In the genomic region with DNA sequence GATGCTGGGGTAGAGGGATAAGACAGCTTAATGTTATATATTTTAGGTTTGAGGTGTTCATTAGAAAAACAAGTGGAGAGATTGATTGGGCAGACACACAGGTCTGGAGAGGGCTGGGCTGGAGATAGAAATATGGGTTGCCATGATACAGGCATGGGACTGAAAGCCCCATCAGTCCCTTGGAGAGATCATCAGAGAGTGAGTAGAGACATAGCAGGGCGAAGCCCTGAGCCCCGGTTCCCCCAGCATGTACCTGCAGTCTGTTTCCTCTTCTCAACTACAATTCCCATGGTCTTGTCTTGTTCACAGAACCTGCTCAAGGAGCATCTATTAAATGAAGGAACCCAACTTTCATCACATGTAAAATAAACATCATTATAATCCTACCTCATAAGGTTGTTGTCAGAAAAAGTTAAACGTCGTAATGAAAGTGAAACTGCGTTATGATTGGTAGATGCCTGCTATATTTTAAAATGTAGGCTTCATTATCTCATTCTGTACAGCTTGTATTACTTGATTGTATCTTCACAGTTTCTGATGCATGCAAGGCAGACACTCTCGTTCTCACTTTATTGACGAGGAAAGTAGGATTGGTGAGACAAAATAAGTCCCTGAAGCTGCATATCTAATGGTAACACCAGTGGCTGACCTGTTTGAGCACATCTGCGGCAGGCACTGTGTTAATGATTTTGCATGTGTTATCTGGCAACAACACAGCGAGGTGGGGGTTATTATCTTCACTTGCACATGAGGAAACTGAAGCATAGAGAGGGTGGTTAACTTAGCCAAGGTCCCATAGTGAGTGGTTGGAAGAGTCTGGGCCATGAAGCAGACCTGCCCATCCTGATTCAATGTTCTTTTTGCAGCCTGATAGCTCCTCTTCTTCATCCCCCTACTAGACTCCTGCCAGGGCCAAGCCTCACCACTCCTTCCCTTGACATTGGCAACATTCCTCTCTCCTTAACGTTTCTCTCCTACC, we compare ENCODE assay signal across 9 cellular contexts.
DNase-seq lines count a peak whose midpoint lies in the region; ATAC-seq and TF ChIP-seq lines count a peak whose summit lies in the region.
"Had no signal": no experiment of that assay in that cellular context is flagged by ENCODE, and none has a peak within 500 bp of the region (broad histone marks: within the 10 kb centered on the region; RNA-seq: fewer than 3 reads in every experiment).

No MANE protein-coding gene starts in this region.

- H3K4me1 Mint-ChIP-seq in T-cell = peaks cover 47 to 51% (median 50%) of the 10 kb centered on the region in 3 donors
- peaks cover 54% of the 10 kb centered on the region for H3K4me1 Mint-ChIP-seq in stimulated activated memory B cell treated with anti-CD40 and anti-IgM and Interleukin-4, amounts not matched to agents 10 μg/mL and 1 μg/mL and 100 μg/mL, for 72 hours

- H3K4me3 Mint-ChIP-seq in T-cell = peak overlapping the region; percentile 82 to 91 (median 84)
- H3K4me3 Mint-ChIP-seq in stimulated activated memory B cell treated with anti-CD40 and anti-IgM and Interleukin-4, amounts not matched to agents 10 μg/mL and 1 μg/mL and 100 μg/mL, for 72 hours = peak overlapping the region; percentile 83

- POLR2A ChIA-PET in T-cell (lab: Charles Lee) = interaction anchor here (0.6 to 1.8 kb wide), 7 partner anchors 64 to 637 kb away, joined by 3 to 9 read pairs (median 3); partner anchors contain the start of genes FAM76B (in 2 of the 2), ENDOD1 (in 1 of the 2) and SESN3 (in 1 of the 2)

- WGBS in gastroesophageal sphincter (ENCODE audit: low coverage in 1 of 2), 2 donors = 62 to 70% methylated on average over 7 to 10 of the region's 10 CpGs

- H3K27ac ChIP-seq in coronary artery (no peak overlapping the region), gastroesophageal sphincter (no peak overlapping the region)
- H3K27ac ChIP-seq: A549 had no signal

- no peaks in the 10 kb centered on the region for H3K27me3 Mint-ChIP-seq in T-cell
- no peaks in the 10 kb centered on the region for H3K27me3 Mint-ChIP-seq in stimulated activated memory B cell treated with anti-CD40 and anti-IgM and Interleukin-4, amounts not matched to agents 10 μg/mL and 1 μg/mL and 100 μg/mL, for 72 hours

- peak; percentile 17 to 25 (median 20) for ATAC-seq in T-cell (replicated peaks in 1 of 4)
- peak; percentile 25 for ATAC-seq in stimulated activated memory B cell treated with anti-CD40 and anti-IgM and Interleukin-4, amounts not matched to agents 10 μg/mL and 1 μg/mL and 100 μg/mL, for 72 hours
- no peak for ATAC-seq in gastroesophageal sphincter
- ATAC-seq: A549 had no signal

- DNase-seq in activated CD4-positive, alpha-beta T cell treated with anti-CD3 and anti-CD28 coated beads for 48 hours = peak; percentile 35
- DNase-seq in activated CD4-positive, alpha-beta T cell treated with anti-CD3 and anti-CD28 coated beads for 4 hours = no peak
- DNase-seq in T-cell = peak in 13 of 34 experiments; percentile 13 to 41 (median 21)
- DNase-seq in coronary artery (ENCODE audit: low spot score) = no peak
- DNase-seq in cerebellum (ENCODE audit: low spot score) = no peak
- no peak for DNase-seq in NCI-H2227 (lab: John Stamatoyannopoulos, UW; ENCODE audit: unreplicated experiment)

- peaks cover 7 to 72% (median 7%) of the 10 kb centered on the region in 3 donors for H3K4me1 ChIP-seq in gastroesophageal sphincter

- H3K36me3 ChIP-seq in gastroesophageal sphincter = no peaks in the 10 kb centered on the region

- no peaks in the 10 kb centered on the region for H3K9me3 ChIP-seq in gastroesophageal sphincter
- H3K9me3 ChIP-seq: A549 had no signal

- TF ChIP-seq CTCF in coronary artery (IDR thresholded peaks at IDR 0.05) (no peak), gastroesophageal sphincter (IDR thresholded peaks at IDR 0.05) (no peak)

- H3K36me3 Mint-ChIP-seq in T-cell = peaks cover 3% of the 10 kb centered on the region
- peaks cover 9% of the 10 kb centered on the region for H3K36me3 Mint-ChIP-seq in stimulated activated memory B cell treated with anti-CD40 and anti-IgM and Interleukin-4, amounts not matched to agents 10 μg/mL and 1 μg/mL and 100 μg/mL, for 72 hours

- TF ChIP-seq EP300 in gastroesophageal sphincter (IDR thresholded peaks at IDR 0.05) = no peak

- no peak for TF ChIP-seq POLR2A in gastroesophageal sphincter (IDR thresholded peaks at IDR 0.05)

- no peaks in the 10 kb centered on the region for H3K9me3 Mint-ChIP-seq in T-cell
- no peaks in the 10 kb centered on the region for H3K9me3 Mint-ChIP-seq in stimulated activated memory B cell treated with anti-CD40 and anti-IgM and Interleukin-4, amounts not matched to agents 10 μg/mL and 1 μg/mL and 100 μg/mL, for 72 hours

- H3K27ac Mint-ChIP-seq in T-cell = peak overlapping the region; percentile 99
- peak overlapping the region; percentile 79 for H3K27ac Mint-ChIP-seq in stimulated activated memory B cell treated with anti-CD40 and anti-IgM and Interleukin-4, amounts not matched to agents 10 μg/mL and 1 μg/mL and 100 μg/mL, for 72 hours

- CTCF ChIA-PET in T-cell (lab: Charles Lee) = interaction anchor here (0.6 to 9.0 kb wide), 26 partner anchors 9 to 1927 kb away, joined by 3 to 179 read pairs (median 7); partner anchors contain the start of genes SESN3 (in 2 of the 2), CEP57 (in 1 of the 2), CWC15 (in 1 of the 2) and ENDOD1 (in 1 of the 2)

- H3K4me3 ChIP-seq in coronary artery = peak overlapping the region; percentile 52
- H3K4me3 ChIP-seq in gastroesophageal sphincter = no peak overlapping the region
- H3K4me3 ChIP-seq: A549 had no signal

- H3K27me3 ChIP-seq in gastroesophageal sphincter = no peaks in the 10 kb centered on the region
